17 cellular contexts compared by ENCODE assay signal in the genomic region with DNA sequence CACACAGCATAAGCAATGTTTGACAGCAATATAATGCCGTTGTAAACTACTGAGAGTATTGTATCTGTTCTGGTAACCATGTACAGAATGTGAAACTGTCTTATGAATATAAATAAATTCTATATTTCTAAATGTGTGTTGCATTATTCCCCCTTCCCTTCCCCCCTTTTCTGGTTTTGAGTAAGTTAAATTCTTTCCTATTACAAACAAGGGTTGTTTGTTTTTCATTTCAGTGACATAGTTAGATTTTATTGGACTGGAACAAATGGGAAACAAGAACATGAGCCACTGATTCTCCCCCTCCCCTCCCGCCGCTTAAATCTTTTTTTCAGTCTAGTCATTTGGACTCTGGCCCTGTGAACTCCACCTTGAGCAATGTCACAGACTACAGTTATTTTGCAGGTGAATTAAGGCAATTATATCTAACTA.
A peak's percentile ranks its signal among the peaks of the same experiment; 100 is the strongest.
DNase-seq lines count a peak whose midpoint lies in the region; ATAC-seq and TF ChIP-seq lines count a peak whose summit lies in the region.
"Had no signal": no experiment of that assay in that cellular context is flagged by ENCODE, and none has a peak within 500 bp of the region (broad histone marks: within the 10 kb centered on the region; RNA-seq: fewer than 3 reads in every experiment).

No MANE protein-coding gene starts in this region.

- no peaks in the 10 kb centered on the region for H3K27me3 Mint-ChIP-seq in nephron (ENCODE audit: low read depth)

- DNase-seq in ecto neural progenitor cell (ENCODE audit: low spot score) (no peak), head of caudate nucleus (no peak), AG20443 (ENCODE audit: low spot score) (no peak)
- DNase-seq: activated naive CD4-positive, alpha-beta T cell treated with anti-CD3 and anti-CD28 coated beads, Interleukin-2, amount 50 U/mL, for 16 hours; DND-41; endodermal cell; H9; naive thymus-derived CD4-positive, alpha-beta T cell; NCI-H2171 treated with DMSO at 0.1 percent for 48 hours; stimulated activated CD4-positive, alpha-beta T cell treated with anti-CD3 and anti-CD28 coated beads, Interleukin-4, amount 100 ng/mL, for 24 hours had no signal

- H3K9me3 Mint-ChIP-seq in nephron, result peaks cover 6% of the 10 kb centered on the region
- H3K9me3 Mint-ChIP-seq: H9 had no signal

- ATAC-seq in GM18867 (IDR thresholded peaks at IDR 0.05; ENCODE audit: unreplicated experiment) (peak; percentile 48), HG02852 (IDR thresholded peaks at IDR 0.05; ENCODE audit: unreplicated experiment) (peak; percentile 64), HG03457 (IDR thresholded peaks at IDR 0.05; ENCODE audit: unreplicated experiment) (no peak)
- ATAC-seq: naive thymus-derived CD4-positive, alpha-beta T cell; SK-N-SH treated with all-trans-retinoic acid at 6 μM for 48 hours had no signal

- H3K27ac Mint-ChIP-seq in nephron, result peak overlapping the region; percentile 56 to 89 (median 57)
- H3K27ac Mint-ChIP-seq: endodermal cell; naive thymus-derived CD4-positive, alpha-beta T cell had no signal

- H3K4me1 Mint-ChIP-seq in nephron, result peaks cover 50% of the 10 kb centered on the region
- H3K4me1 Mint-ChIP-seq: naive thymus-derived CD4-positive, alpha-beta T cell had no signal

- TF ChIP-seq CTCF in VCaP (conservative IDR thresholded peaks at IDR 0.05) (no peak), nephron (IDR thresholded peaks at IDR 0.05; ENCODE audit: unreplicated experiment in 3 of 3) (no peak)

- H3K27ac ChIP-seq in VCaP, result peak overlapping the region; percentile 40
- H3K27ac ChIP-seq: BLaER1 had no signal

- no peaks in the 10 kb centered on the region for H3K36me3 Mint-ChIP-seq in nephron (ENCODE audit: low read depth)

- H3K4me3 Mint-ChIP-seq in nephron, result no peak overlapping the region
- H3K4me3 Mint-ChIP-seq: endodermal cell; H9; naive thymus-derived CD4-positive, alpha-beta T cell had no signal

- intact Hi-C loops in head of caudate nucleus (cut with DNase I), result no loop called here
